Comparison of ENCODE assay signal across 8 cellular contexts in the genomic region with DNA sequence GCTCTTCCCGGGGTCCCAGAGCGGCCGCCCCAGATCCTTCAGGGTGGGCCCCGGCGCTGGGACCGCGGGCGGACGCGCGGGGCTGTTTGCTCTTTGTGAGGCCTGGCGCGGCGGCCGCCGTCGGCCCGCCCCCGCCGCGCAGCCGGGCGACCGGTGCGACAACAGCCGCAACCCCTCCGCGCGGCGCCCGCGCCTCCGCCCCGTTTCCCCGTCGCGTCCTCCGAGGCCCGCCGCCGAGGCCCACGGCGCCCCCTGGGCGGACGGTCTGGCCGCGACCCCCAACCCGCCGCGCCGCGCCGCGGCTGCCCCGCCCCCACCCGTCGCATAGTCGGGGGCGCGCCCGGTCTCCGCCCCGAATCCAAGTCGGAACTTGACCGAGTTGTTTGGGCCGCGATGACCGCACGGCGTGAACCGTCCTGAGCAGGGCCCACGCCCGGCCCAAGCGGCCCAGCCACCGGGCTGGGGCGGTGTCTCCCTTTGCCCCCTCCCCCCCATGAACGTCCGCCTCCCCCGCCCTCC. TPM values are rescaled to one million over a fixed set of nuclear protein-coding genes. Genes with fewer than 3 reads are reported as not detected.
DNase-seq lines count a peak whose midpoint lies in the region; ATAC-seq and TF ChIP-seq lines count a peak whose summit lies in the region.

No MANE protein-coding gene starts in this region.

- intact Hi-C loops in CD4-positive, alpha-beta T cell (cut with DNase I, micrococcal nuclease): loop anchor here (2.0 to 10.0 kb wide), 6 partner anchors 14 to 1918 kb away; a partner anchor contains a TSS
- intact Hi-C loops in colonic mucosa (cut with DNase I): no loop called here
- intact Hi-C loops in mucosa of descending colon (cut with DNase I, micrococcal nuclease): no loop called here

- WGBS in urinary bladder: under 1% methylated on average over 79 of the region's 79 CpGs

- H3K4me1 Mint-ChIP-seq in CD4-positive, alpha-beta T cell (ENCODE audit: low read depth): peaks cover 74% of the 10 kb centered on the region

- H3K27ac ChIP-seq in CD4-positive, alpha-beta T cell (ENCODE audit: low read depth, low read length): peak overlapping the region; percentile 97
- H3K27ac ChIP-seq in colonic mucosa: peak overlapping the region; percentile 98
- peak overlapping the region; percentile 100 for H3K27ac ChIP-seq in urinary bladder (ENCODE audit: low read depth)

- H3K27me3 Mint-ChIP-seq in CD4-positive, alpha-beta T cell: no peaks in the 10 kb centered on the region

- peak in 4 of 10 experiments; percentile 11 to 30 (median 25) for DNase-seq in CD4-positive, alpha-beta T cell
- DNase-seq in RPMI8226 (peak; percentile 33), colonic mucosa (no peak), mucosa of descending colon (no peak), GDM1 (lab: John Stamatoyannopoulos, UW) (no peak)
- DNase-seq in effector CD4-positive, alpha-beta T cell: no peak

- H3K9me3 Mint-ChIP-seq in CD4-positive, alpha-beta T cell: no peaks in the 10 kb centered on the region

- no peaks in the 10 kb centered on the region for H3K36me3 ChIP-seq in colonic mucosa
- H3K36me3 ChIP-seq in mucosa of descending colon (ENCODE audit: low read depth): no peaks in the 10 kb centered on the region
- H3K36me3 ChIP-seq in urinary bladder (ENCODE audit: insufficient read depth): no peaks in the 10 kb centered on the region

- TF ChIP-seq CTCF in CD4-positive, alpha-beta T cell (IDR thresholded peaks at IDR 0.05): no peak
- TF ChIP-seq CTCF in colonic mucosa (IDR thresholded peaks at IDR 0.05) (no peak), mucosa of descending colon (IDR thresholded peaks at IDR 0.05) (no peak)

- CTCF ChIA-PET in CD4-positive, alpha-beta T cell (lab: Charles Lee): interaction anchor here (0.9 to 6.9 kb wide), 14 partner anchors 8 to 564 kb away, joined by 3 to 78 read pairs (median 4); a partner anchor contains a TSS

- ATAC-seq in CD4-positive, alpha-beta T cell (ENCODE audit: poor library complexity): no peak
- ATAC-seq in GM21717 (IDR thresholded peaks at IDR 0.05; ENCODE audit: unreplicated experiment) (peak; percentile 1), mucosa of descending colon (peak; percentile 11)

- H3K9me3 ChIP-seq in CD4-positive, alpha-beta T cell (ENCODE audit: control insufficient read depth, low read length): no peaks in the 10 kb centered on the region
- no peaks in the 10 kb centered on the region for H3K9me3 ChIP-seq in colonic mucosa
- no peaks in the 10 kb centered on the region for H3K9me3 ChIP-seq in mucosa of descending colon

- peak overlapping the region; percentile 72 to 100 for H3K9ac ChIP-seq in colonic mucosa (ENCODE audit: low read depth in 2 of 2, low read length in 2 of 2)

- peak overlapping the region; percentile 78 for H3K4me3 ChIP-seq in colonic mucosa
- peak overlapping the region; percentile 100 for H3K4me3 ChIP-seq in mucosa of descending colon
- peak overlapping the region; percentile 99 for H3K4me3 ChIP-seq in urinary bladder (ENCODE audit: low read depth, low read length)

- peak overlapping the region; percentile 99 for H3K27ac Mint-ChIP-seq in CD4-positive, alpha-beta T cell

- H3K27me3 ChIP-seq in CD4-positive, alpha-beta T cell (ENCODE audit: control insufficient read depth, insufficient read depth, low read length): no peaks in the 10 kb centered on the region
- H3K27me3 ChIP-seq in colonic mucosa: no peaks in the 10 kb centered on the region

- peaks cover 51% of the 10 kb centered on the region for H3K36me3 Mint-ChIP-seq in CD4-positive, alpha-beta T cell (ENCODE audit: low read depth)

- peaks cover 10% of the 10 kb centered on the region for H3K4me1 ChIP-seq in colonic mucosa
- H3K4me1 ChIP-seq in mucosa of descending colon (ENCODE audit: low read depth): peaks cover 25% of the 10 kb centered on the region
- H3K4me1 ChIP-seq in urinary bladder (ENCODE audit: insufficient read depth): no peaks in the 10 kb centered on the region

- POLR2A ChIA-PET in CD4-positive, alpha-beta T cell (lab: Charles Lee): interaction anchor here (0.5 to 4.7 kb wide), 41 partner anchors 8 to 1395 kb away, joined by 3 to 115 read pairs (median 6); a partner anchor contains a TSS

- H3K4me3 Mint-ChIP-seq in CD4-positive, alpha-beta T cell: peak overlapping the region; percentile 94

RNA-seq across cellular contexts. Expression of a gene that starts 0.4 kb away (rescaled TPM):
- 100 to 1,000 TPM; 932 to 972 TPM for total RNA-seq in CD4-positive, alpha-beta T cell
- total RNA-seq in colonic mucosa (10 to 100 TPM; 26.7 to 78.7 TPM), mucosa of descending colon (100 to 1,000 TPM in 1 of 3 donors, 10 to 100 TPM in 2; 58.0 to 104 (median 79.3) TPM), urinary bladder (106 TPM)
- 87.7 TPM for polyA plus RNA-seq in urinary bladder

Comparison
In these comparisons a context has a peak if more than half of its experiments do, and no peak if none do; other contexts are left out.
1. intact Hi-C loops: an anchor here in CD4-positive, alpha-beta T cell (2.0 to 10.0 kb wide); none called in colonic mucosa and mucosa of descending colon.